ENCODE assay signal across 8 cellular contexts in genomic region chr7:149715476-149715875, GRCh38. TPM values are rescaled to one million over a fixed set of nuclear protein-coding genes. Genes with fewer than 3 reads are reported as not detected.
DNase-seq lines count a peak whose midpoint lies in the region; ATAC-seq, FAIRE-seq and TF ChIP-seq lines count a peak whose summit lies in the region.

No MANE protein-coding gene starts in this region.

- peaks cover 28% of the 10 kb centered on the region for H3K9me3 ChIP-seq in AG04450 (ENCODE audit: control insufficient read depth, insufficient read depth, low read length)
- peaks cover 14% of the 10 kb centered on the region for H3K9me3 ChIP-seq in HUES64 (ENCODE audit: insufficient read depth, low read depth, low read length)
- peaks cover 5 to 9% of the 10 kb centered on the region in 2 donors for H3K9me3 ChIP-seq in muscle layer of duodenum (ENCODE audit: control insufficient read depth in 1 of 2, low read length in 2 of 2)

- H3K36me3 ChIP-seq in HUES64 (ENCODE audit: insufficient read depth, low read length) (no peaks in the 10 kb centered on the region), bronchial epithelial cell (ENCODE audit: control insufficient read depth, insufficient read depth, low read length) (peaks cover 1% of the 10 kb centered on the region), muscle layer of duodenum (ENCODE audit: control insufficient read depth in 1 of 2, insufficient read depth in 2 of 2, low read length in 2 of 2) (no peaks in the 10 kb centered on the region)

- no peak for TF ChIP-seq CTCF in AG04450 (IDR thresholded peaks at IDR 0.05; ENCODE audit: low read depth, low read length)
- TF ChIP-seq CTCF in bronchial epithelial cell (IDR thresholded peaks at IDR 0.05; ENCODE audit: insufficient read depth, low read length, severe bottlenecking): no peak

- WGBS in HUES64: 55% methylated on average over 8 of the region's 8 CpGs

- POLR2A ChIA-PET in AG04450 (lab: Yijun Ruan, JAX): no interaction called here

- H3K4me1 ChIP-seq in HUES64 (ENCODE audit: insufficient read depth, low read length): 0 out of 2 replicates have a peak, but pooled peaks cover 4% of the 10 kb centered on the region
- H3K4me1 ChIP-seq in muscle layer of duodenum (ENCODE audit: control insufficient read depth in 1 of 2, insufficient read depth in 2 of 2, low read length in 2 of 2): peaks cover 5 to 50% of the 10 kb centered on the region in 2 donors

- H3K27me3 ChIP-seq in AG04450 (ENCODE audit: control insufficient read depth, insufficient read depth, low read length) (no peaks in the 10 kb centered on the region), HUES64 (ENCODE audit: insufficient read depth, low read length) (peaks cover 14% of the 10 kb centered on the region), bronchial epithelial cell (ENCODE audit: control insufficient read depth, insufficient read depth, low read length) (no peaks in the 10 kb centered on the region), muscle layer of duodenum (ENCODE audit: low read depth, low read length) (no peaks in the 10 kb centered on the region)

- peak overlapping the region; percentile 77 for H3K4me3 ChIP-seq in AG04450 (ENCODE audit: low read depth, low read length)
- H3K4me3 ChIP-seq in HUES64 (ENCODE audit: low read length): peak overlapping the region; percentile 94
- H3K4me3 ChIP-seq in bronchial epithelial cell (ENCODE audit: low read depth, low read length): peak overlapping the region; percentile 58
- H3K4me3 ChIP-seq in muscle layer of duodenum (ENCODE audit: low read depth in 1 of 2, low read length in 2 of 2): peak overlapping the region; percentile 71 to 75

- FAIRE-seq in bronchial epithelial cell (lab: Jason Lieb, UNC): no peak

- no peak overlapping the region for H3K27ac ChIP-seq in AG04450 (ENCODE audit: low read depth, low read length)
- no peak overlapping the region for H3K27ac ChIP-seq in HUES64 (ENCODE audit: low read depth, low read length)
- H3K27ac ChIP-seq in muscle layer of duodenum (ENCODE audit: low read length): peak overlapping the region; percentile 51

- DNase-seq in AG04450 (ENCODE audit: low read depth, low spot score) (no peak), bronchial epithelial cell (ENCODE audit: low read depth) (no peak), epidermal melanocyte (ENCODE audit: insufficient read length, low spot score) (no peak), NCI-H2029 treated with DMSO at 0.1 percent for 48 hours (lab: John Stamatoyannopoulos, UW) (no peak)
- no peak for DNase-seq in activated effector memory CD4-positive, alpha-beta T cell treated with anti-CD3 and anti-CD28 coated beads, Interleukin-2, amount 50 U/mL, for 16 hours

- ATAC-seq in GM19035 (IDR thresholded peaks at IDR 0.05; ENCODE audit: unreplicated experiment): no peak

- peak overlapping the region; percentile 86 for H3K9ac ChIP-seq in HUES64 (ENCODE audit: low read depth, low read length)

- CTCF ChIA-PET in AG04450 (lab: Charles Lee): interaction anchor here (1.5 kb wide), 1 partner anchor 27 kb away, joined by 4 read pairs; no protein-coding TSS in a partner anchor

RNA-seq across cellular contexts. Expression of gene ZNF467, which starts 57.9 kb away (rescaled TPM):
- 0.14 and 0.32 TPM in 2 replicates for polyA plus RNA-seq in AG04450 (2011; rRNA removed)
- polyA minus RNA-seq in AG04450 (2011; rRNA and poly(A)+ RNA removed): 0.28 and 0.48 TPM in 2 replicates
- polyA plus RNA-seq in HUES64 (2013, experiment 1 of 2): 1.0 TPM
- polyA plus RNA-seq in HUES64 (2013, experiment 2 of 2): 1.1 TPM
- total RNA-seq in bronchial epithelial cell: 0.26 and 3.5 TPM in 2 replicates
